ENCODE assay signal across 33 cellular contexts in genomic region chr21:45377325-45377709, GRCh38.
"Had no signal": no experiment of that assay in that cellular context is flagged by ENCODE, and none has a peak within 500 bp of the region (broad histone marks: within the 10 kb centered on the region; RNA-seq: fewer than 3 reads in every experiment).

No MANE protein-coding gene starts in this region.

- H3K4me3 ChIP-seq: colonic mucosa, esophagus squamous epithelium, left ventricle myocardium inferior, lung, mucosa of descending colon, ovary, psoas muscle, sigmoid colon, thoracic aorta had no signal

- FAIRE-seq: endometrium, islet of Langerhans, small intestine had no signal

- H3K27ac Mint-ChIP-seq: activated CD4-positive, alpha-beta memory T cell treated with anti-CD3 and anti-CD28 coated beads, Interleukin-2, amount 10 ng/mL, durations not matched to agents 7 days and 5 days; activated CD4-positive, alpha-beta T cell treated with anti-CD3 and anti-CD28 coated beads, Interleukin-2, amount 10 ng/mL, durations not matched to agents 7 days and 5 days; activated CD8-positive, alpha-beta memory T cell treated with anti-CD3 and anti-CD28 coated beads, Interleukin-2, amount 10 ng/mL, durations not matched to agents 7 days and 5 days; activated naive CD4-positive, alpha-beta T cell treated with anti-CD3 and anti-CD28 coated beads, Interleukin-2, amount 50 U/mL, for 24 hours; activated naive CD8-positive, alpha-beta T cell treated with anti-CD3 and anti-CD28 coated beads, Interleukin-2, amount 50 U/mL, for 24 hours; activated T-helper 2 cell treated with anti-CD3 and anti-CD28 coated beads, Interferon-gamma antibody, Interleukin-2, Interleukin-4, amounts not matched to agents 10 μg/mL and 5 μg/mL and 100 μg/mL, durations not matched to agents 14 hours and 24 hours and 36 hours; natural killer cell treated with Interleukin-12 subunit alpha and Interleukin-12 subunit beta and Interleukin-15 and Interleukin-18, amount 100 ng/mL, for 72 hours; stimulated activated effector memory CD8-positive, alpha-beta T cell treated with anti-CD3 and anti-CD28 coated beads, Interleukin-12 subunit alpha, Interleukin-12 subunit beta, amount 100 ng/mL, for 72 hours; stimulated activated naive CD8-positive, alpha-beta T cell treated with anti-CD3 and anti-CD28 coated beads, Interleukin-15, Interleukin-2, amounts not matched to agents 100 ng/mL and 50 ng/mL, for 24 hours; T-helper 17 cell had no signal

- H3K27ac ChIP-seq: colonic mucosa, epithelial cell of prostate, left ventricle myocardium inferior, ovary, psoas muscle, sigmoid colon, thoracic aorta had no signal

- H3K27me3 ChIP-seq: colonic mucosa, ovary, sigmoid colon had no signal

- H3K4me1 ChIP-seq: colonic mucosa, psoas muscle, sigmoid colon had no signal

- H3K4me3 Mint-ChIP-seq: activated CD4-positive, alpha-beta memory T cell treated with anti-CD3 and anti-CD28 coated beads, Interleukin-2, amount 10 ng/mL, durations not matched to agents 7 days and 5 days; activated CD4-positive, alpha-beta T cell treated with anti-CD3 and anti-CD28 coated beads, Interleukin-2, amount 10 ng/mL, durations not matched to agents 7 days and 5 days; activated CD8-positive, alpha-beta memory T cell treated with anti-CD3 and anti-CD28 coated beads, Interleukin-2, amount 10 ng/mL, durations not matched to agents 7 days and 5 days; activated naive CD4-positive, alpha-beta T cell treated with anti-CD3 and anti-CD28 coated beads, Interleukin-2, amount 50 U/mL, for 24 hours; activated naive CD8-positive, alpha-beta T cell treated with anti-CD3 and anti-CD28 coated beads, Interleukin-2, amount 50 U/mL, for 24 hours; natural killer cell treated with Interleukin-12 subunit alpha and Interleukin-12 subunit beta and Interleukin-15 and Interleukin-18, amount 100 ng/mL, for 72 hours; stimulated activated effector memory CD8-positive, alpha-beta T cell treated with anti-CD3 and anti-CD28 coated beads, Interleukin-12 subunit alpha, Interleukin-12 subunit beta, amount 100 ng/mL, for 72 hours; stimulated activated naive CD8-positive, alpha-beta T cell treated with anti-CD3 and anti-CD28 coated beads, Interleukin-15, Interleukin-2, amounts not matched to agents 100 ng/mL and 50 ng/mL, for 24 hours; T-helper 17 cell; WTC11 had no signal

- H3K9me3 ChIP-seq: colonic mucosa, esophagus squamous epithelium, mucosa of descending colon, ovary, psoas muscle, sigmoid colon, thoracic aorta had no signal

- H3K9me3 Mint-ChIP-seq: activated CD4-positive, alpha-beta memory T cell treated with anti-CD3 and anti-CD28 coated beads, Interleukin-2, amount 10 ng/mL, durations not matched to agents 7 days and 5 days; activated CD4-positive, alpha-beta T cell treated with anti-CD3 and anti-CD28 coated beads, Interleukin-2, amount 10 ng/mL, durations not matched to agents 7 days and 5 days; activated naive CD4-positive, alpha-beta T cell treated with anti-CD3 and anti-CD28 coated beads, Interleukin-2, amount 50 U/mL, for 24 hours; activated naive CD8-positive, alpha-beta T cell treated with anti-CD3 and anti-CD28 coated beads, Interleukin-2, amount 50 U/mL, for 24 hours; natural killer cell treated with Interleukin-12 subunit alpha and Interleukin-12 subunit beta and Interleukin-15 and Interleukin-18, amount 100 ng/mL, for 72 hours; stimulated activated effector memory CD8-positive, alpha-beta T cell treated with anti-CD3 and anti-CD28 coated beads, Interleukin-12 subunit alpha, Interleukin-12 subunit beta, amount 100 ng/mL, for 72 hours; stimulated activated naive CD8-positive, alpha-beta T cell treated with anti-CD3 and anti-CD28 coated beads, Interleukin-15, Interleukin-2, amounts not matched to agents 100 ng/mL and 50 ng/mL, for 24 hours had no signal

- DNase-seq: activated CD4-positive, alpha-beta memory T cell treated with anti-CD3 and anti-CD28 coated beads, Interleukin-2, amount 10 ng/mL, durations not matched to agents 7 days and 5 days; activated CD4-positive, alpha-beta T cell treated with anti-CD3 and anti-CD28 coated beads for 1 hour; activated CD4-positive, alpha-beta T cell treated with anti-CD3 and anti-CD28 coated beads, Interleukin-2, amount 10 ng/mL, durations not matched to agents 7 days and 5 days; activated CD8-positive, alpha-beta memory T cell treated with anti-CD3 and anti-CD28 coated beads, Interleukin-2, amount 10 ng/mL, durations not matched to agents 7 days and 5 days; activated naive CD8-positive, alpha-beta T cell treated with anti-CD3 and anti-CD28 coated beads, Interleukin-2, amount 50 U/mL, for 24 hours; activated T-cell treated with anti-CD3 and anti-CD28 coated beads, Interleukin-2, amount 50 U/mL, for 48 hours; amygdala; cerebellar nuclear complex; colonic mucosa; effector CD8-positive, alpha-beta T cell; esophagus squamous epithelium; foreskin melanocyte; small intestine; stimulated activated CD4-positive, alpha-beta T cell treated with anti-CD3 and anti-CD28 coated beads, Interleukin-4, amount 100 ng/mL, for 24 hours; T-helper 17 cell; T1000; trophoblast cell had no signal

- H3K4me1 Mint-ChIP-seq: activated CD4-positive, alpha-beta memory T cell treated with anti-CD3 and anti-CD28 coated beads, Interleukin-2, amount 10 ng/mL, durations not matched to agents 7 days and 5 days; activated CD4-positive, alpha-beta T cell treated with anti-CD3 and anti-CD28 coated beads, Interleukin-2, amount 10 ng/mL, durations not matched to agents 7 days and 5 days; activated CD8-positive, alpha-beta memory T cell treated with anti-CD3 and anti-CD28 coated beads, Interleukin-2, amount 10 ng/mL, durations not matched to agents 7 days and 5 days; activated naive CD4-positive, alpha-beta T cell treated with anti-CD3 and anti-CD28 coated beads, Interleukin-2, amount 50 U/mL, for 24 hours; activated naive CD8-positive, alpha-beta T cell treated with anti-CD3 and anti-CD28 coated beads, Interleukin-2, amount 50 U/mL, for 24 hours; stimulated activated effector memory CD8-positive, alpha-beta T cell treated with anti-CD3 and anti-CD28 coated beads, Interleukin-12 subunit alpha, Interleukin-12 subunit beta, amount 100 ng/mL, for 72 hours had no signal

- H3K36me3 Mint-ChIP-seq: activated CD8-positive, alpha-beta memory T cell treated with anti-CD3 and anti-CD28 coated beads, Interleukin-2, amount 10 ng/mL, durations not matched to agents 7 days and 5 days; activated naive CD4-positive, alpha-beta T cell treated with anti-CD3 and anti-CD28 coated beads, Interleukin-2, amount 50 U/mL, for 24 hours; natural killer cell treated with Interleukin-12 subunit alpha and Interleukin-12 subunit beta and Interleukin-15 and Interleukin-18, amount 100 ng/mL, for 72 hours; stimulated activated effector memory CD8-positive, alpha-beta T cell treated with anti-CD3 and anti-CD28 coated beads, Interleukin-12 subunit alpha, Interleukin-12 subunit beta, amount 100 ng/mL, for 72 hours had no signal

- H3K36me3 ChIP-seq: colonic mucosa, esophagus squamous epithelium, left ventricle myocardium inferior, ovary, sigmoid colon, thoracic aorta had no signal

- ATAC-seq: activated CD8-positive, alpha-beta memory T cell treated with anti-CD3 and anti-CD28 coated beads, Interleukin-2, amount 10 ng/mL, durations not matched to agents 7 days and 5 days; activated naive CD8-positive, alpha-beta T cell treated with anti-CD3 and anti-CD28 coated beads, Interleukin-2, amount 50 U/mL, for 24 hours; mucosa of descending colon; natural killer cell treated with Interleukin-12 subunit alpha and Interleukin-12 subunit beta and Interleukin-15 and Interleukin-18, amount 100 ng/mL, for 72 hours; psoas muscle; stimulated activated effector memory CD8-positive, alpha-beta T cell treated with anti-CD3 and anti-CD28 coated beads, Interleukin-12 subunit alpha, Interleukin-12 subunit beta, amount 100 ng/mL, for 72 hours; T-helper 17 cell; WTC11 had no signal
